In genomic region chr5:151108566-151108965, GRCh38 we compare ENCODE assay signal across 17 cellular contexts. TPM values are rescaled to one million over a fixed set of nuclear protein-coding genes. Genes with fewer than 3 reads are reported as not detected.
DNase-seq lines count a peak whose midpoint lies in the region; ATAC-seq, FAIRE-seq and TF ChIP-seq lines count a peak whose summit lies in the region.
"Had no signal": no experiment of that assay in that cellular context is flagged by ENCODE, and none has a peak within 500 bp of the region (broad histone marks: within the 10 kb centered on the region; RNA-seq: fewer than 3 reads in every experiment).

No MANE protein-coding gene starts in this region.

- no peak for ATAC-seq in HepG2

- H3K36me3 ChIP-seq in liver (ENCODE audit: control insufficient read depth in 4 of 4, insufficient read depth in 3 of 4, low read depth in 1 of 4, low read length in 3 of 4) (peaks cover 0 to 18% (median 5%) of the 10 kb centered on the region in 4 donors), HepG2 (replicated peaks in 1 of 2; ENCODE audit: control insufficient read depth in 1 of 2, insufficient read depth in 2 of 2, low read length in 2 of 2) (peaks cover 9 to 54% of the 10 kb centered on the region in 2 experiments), fibroblast of lung (ENCODE audit: control insufficient read depth, insufficient read depth, low read length) (peaks cover 41% of the 10 kb centered on the region), parathyroid adenoma (ENCODE audit: control insufficient read depth, insufficient read depth, low read length) (no peaks in the 10 kb centered on the region), SJCRH30 (peaks cover 95% of the 10 kb centered on the region)

- H3K9me3 ChIP-seq in liver (ENCODE audit: control insufficient read depth in 4 of 4, low read length in 3 of 4), result no peaks in the 10 kb centered on the region
- H3K9me3 ChIP-seq in HepG2 (ENCODE audit: low read length), result no peaks in the 10 kb centered on the region
- no peaks in the 10 kb centered on the region for H3K9me3 ChIP-seq in fibroblast of lung (ENCODE audit: control insufficient read depth, insufficient read depth, low read depth, low read length)
- H3K9me3 ChIP-seq in parathyroid adenoma (ENCODE audit: control insufficient read depth, low read length), result no peaks in the 10 kb centered on the region
- H3K9me3 ChIP-seq in SJCRH30 (replicated peaks), result no peaks in the 10 kb centered on the region
- H3K9me3 ChIP-seq: HAP-1 had no signal

- H3K9ac ChIP-seq in liver (ENCODE audit: low read depth in 1 of 2, low read length in 2 of 2), result no peak overlapping the region
- no peak overlapping the region for H3K9ac ChIP-seq in HepG2 (ENCODE audit: insufficient read depth, low read depth, low read length)
- H3K9ac ChIP-seq in fibroblast of lung (ENCODE audit: insufficient read depth, low read length), result no peak overlapping the region
- no peak overlapping the region for H3K9ac ChIP-seq in parathyroid adenoma

- peaks cover 21 to 58% (median 56%) of the 10 kb centered on the region in 4 donors for H3K4me1 ChIP-seq in liver (ENCODE audit: control insufficient read depth in 4 of 4, insufficient read depth in 4 of 4, low read length in 3 of 4)
- peaks cover 17% of the 10 kb centered on the region for H3K4me1 ChIP-seq in HepG2 (ENCODE audit: insufficient read depth, low read length)
- H3K4me1 ChIP-seq in fibroblast of lung (ENCODE audit: control insufficient read depth, extremely low read depth, insufficient read depth, low read length), result peaks cover 22% of the 10 kb centered on the region
- H3K4me1 ChIP-seq in parathyroid adenoma, result peaks cover 50% of the 10 kb centered on the region
- no peaks in the 10 kb centered on the region for H3K4me1 ChIP-seq in SJCRH30
- H3K4me1 ChIP-seq: HAP-1 had no signal

- DNase-seq in HepG2 (ENCODE audit: low spot score) (no peak), fibroblast of lung (ENCODE audit: low read depth in 2 of 2) (no peak), CD14-positive monocyte (ENCODE audit: low spot score) (no peak), NCI-H526 (lab: John Stamatoyannopoulos, UW) (no peak), SJCRH30 (no peak), NCI-H226 (no peak)
- DNase-seq: activated CD4-positive, CD25-positive, alpha-beta regulatory T cell; effector memory CD4-positive, alpha-beta T cell; naive B cell; NCI-H187 treated with DMSO at 0.1 percent for 48 hours; NCI-H526 treated with DMSO at 0.1 percent for 48 hours; stimulated activated naive CD4-positive, alpha-beta T cell treated with Interleukin-2 at 50 U/mL for 16 hours; T-helper 1 cell had no signal

- no peaks in the 10 kb centered on the region for H3K9me3 Mint-ChIP-seq in CD14-positive monocyte
- H3K9me3 Mint-ChIP-seq: naive B cell had no signal

- no peak overlapping the region for H3K4me3 ChIP-seq in liver (ENCODE audit: low read depth in 1 of 3, low read length in 3 of 3)
- H3K4me3 ChIP-seq in HepG2 (replicated peaks in 1 of 3; ENCODE audit: insufficient read depth in 1 of 3, low read depth in 2 of 3, low read length in 3 of 3), result no peak overlapping the region
- H3K4me3 ChIP-seq in fibroblast of lung (replicated peaks in 1 of 4; ENCODE audit: control extremely low read depth in 1 of 4, insufficient read depth in 1 of 4, low read depth in 3 of 4, low read length in 4 of 4), result no peak overlapping the region
- H3K4me3 ChIP-seq in parathyroid adenoma (ENCODE audit: low read depth, low read length), result no peak overlapping the region
- H3K4me3 ChIP-seq in SJCRH30, result no peak overlapping the region
- H3K4me3 ChIP-seq: HAP-1 had no signal

- no peak overlapping the region for H3K4me3 Mint-ChIP-seq in CD14-positive monocyte
- H3K4me3 Mint-ChIP-seq: naive B cell had no signal

- H3K27me3 ChIP-seq in liver (ENCODE audit: control insufficient read depth in 4 of 4, insufficient read depth in 4 of 4, low read length in 3 of 4) (no peaks in the 10 kb centered on the region), HepG2 (ENCODE audit: control insufficient read depth in 1 of 2, insufficient read depth in 2 of 2, low read length in 2 of 2) (no peaks in the 10 kb centered on the region), fibroblast of lung (ENCODE audit: control insufficient read depth, insufficient read depth, low read length) (no peaks in the 10 kb centered on the region), parathyroid adenoma (ENCODE audit: control insufficient read depth, insufficient read depth, low read length) (no peaks in the 10 kb centered on the region), SJCRH30 (no peaks in the 10 kb centered on the region)

- POLR2A ChIA-PET in HepG2 (lab: Yijun Ruan, JAX), result no interaction called here

- no peak for FAIRE-seq in HepG2 (lab: Jason Lieb, UNC)
- FAIRE-seq: keratinocyte had no signal

- in situ Hi-C loops in HepG2 (cut with HindIII; ENCODE audit: extremely low pct_ligation_motif_present, low pct_unique_long_range_greater_than_20kb), result no loop called here

- H3K79me2 ChIP-seq in HepG2 (ENCODE audit: insufficient read depth, low read length), result no peaks in the 10 kb centered on the region
- H3K79me2 ChIP-seq in fibroblast of lung (ENCODE audit: control insufficient read depth, insufficient read depth, low read length), result no peaks in the 10 kb centered on the region
- H3K79me2 ChIP-seq in parathyroid adenoma, result peaks cover 7% of the 10 kb centered on the region

- no peak for TF ChIP-seq RAD21 in liver (IDR thresholded peaks at IDR 0.05)
- no peak for TF ChIP-seq RAD21 in HepG2 (CRISPR knock-in tag; IDR thresholded peaks at IDR 0.05)

- TF ChIP-seq CTCF in liver (IDR thresholded peaks at IDR 0.05; ENCODE audit: low read depth, low read length, missing input control) (no peak), HepG2 (CRISPR knock-in tag; IDR thresholded peaks at IDR 0.05) (no peak), fibroblast of lung (conservative IDR thresholded peaks at IDR 0.05 in 1 of 2, IDR thresholded peaks at IDR 0.05 in 1 of 2; ENCODE audit: low read depth in 1 of 2, low read length in 2 of 2) (no peak), parathyroid adenoma (IDR thresholded peaks at IDR 0.05) (no peak), CD14-positive monocyte (IDR thresholded peaks at IDR 0.05) (no peak)

- no TSS peak for BruUV-seq in HepG2 (replicated peaks; lab: Mats Ljungman, UMichigan)

- TF ChIP-seq EP300 in HepG2 (IDR thresholded peaks at IDR 0.05; ENCODE audit: low read depth in 2 of 2, low read length in 2 of 2) (no peak), HepG2 (CRISPR knock-in tag; IDR thresholded peaks at IDR 0.05; ENCODE audit: borderline replicate concordance) (no peak)

- CTCF ChIA-PET in HepG2 (lab: Yijun Ruan, JAX; ENCODE audit: low intra/inter-chr PET ratio, low total read pairs), result no interaction called here

- H3K27ac Mint-ChIP-seq in CD14-positive monocyte, result peak overlapping the region in 3 of 7 donors; percentile 29 to 62 (median 47)

- WGBS in liver, result 39% methylated on average over 8 of the region's 8 CpGs
- 94% methylated on average over 6 of the region's 8 CpGs for WGBS in HepG2 (ENCODE audit: low lambda C conversion rate)

- H3K4me1 Mint-ChIP-seq in CD14-positive monocyte, result no peaks in the 10 kb centered on the region

- no peak overlapping the region for H3K4me2 ChIP-seq in HepG2 (ENCODE audit: low read depth, low read length)
- no peak overlapping the region for H3K4me2 ChIP-seq in fibroblast of lung (ENCODE audit: extremely low read depth, insufficient read depth, low read length)
- peak overlapping the region; percentile 37 for H3K4me2 ChIP-seq in parathyroid adenoma (ENCODE audit: low read length)

- no peak overlapping the region for H2AFZ ChIP-seq in HepG2 (ENCODE audit: low read length)
- no peak overlapping the region for H2AFZ ChIP-seq in fibroblast of lung (ENCODE audit: low read length)
- no peak overlapping the region for H2AFZ ChIP-seq in parathyroid adenoma

- H3K27me3 Mint-ChIP-seq in CD14-positive monocyte (ENCODE audit: low read depth in 3 of 3), result no peaks in the 10 kb centered on the region
- H3K27me3 Mint-ChIP-seq: naive B cell had no signal

- H3K36me3 Mint-ChIP-seq in CD14-positive monocyte, result peaks cover 81 to 92% of the 10 kb centered on the region in 2 donors

- intact Hi-C loops in HepG2 (cut with micrococcal nuclease; ENCODE audit: unreplicated experiment), result no loop called here
- intact Hi-C loops in CD14-positive monocyte (cut with micrococcal nuclease), result no loop called here

- no peak for TF ChIP-seq POLR2A in HepG2 (IDR thresholded peaks at IDR 0.05; ENCODE audit: insufficient read depth in 1 of 2, low read depth in 2 of 2, low read length in 2 of 2)

- H4K20me1 ChIP-seq in HepG2 (ENCODE audit: insufficient read depth, low read length), result no peaks in the 10 kb centered on the region
- H4K20me1 ChIP-seq in fibroblast of lung (ENCODE audit: control insufficient read depth, extremely low read depth, insufficient read depth, low read length), result no peaks in the 10 kb centered on the region

- H3K27ac ChIP-seq in liver (ENCODE audit: low read depth in 1 of 2, low read length in 2 of 2), result peak overlapping the region; percentile 81 to 85
- no peak overlapping the region for H3K27ac ChIP-seq in HepG2 (ENCODE audit: extremely low read length, insufficient read depth, low read length)
- peak overlapping the region; percentile 35 for H3K27ac ChIP-seq in fibroblast of lung (ENCODE audit: insufficient read depth, low read length)
- H3K27ac ChIP-seq in parathyroid adenoma, result peak overlapping the region; percentile 24
- no peak overlapping the region for H3K27ac ChIP-seq in SJCRH30

RNA-seq across cellular contexts. Expression of gene TNIP1, which starts 27.7 kb away (rescaled TPM):
- total RNA-seq in liver (100 to 1,000 TPM in 1 of 2 donors, 10 to 100 TPM in 1; 50.9 to 101 TPM), HepG2 (2016; rRNA removed; fragmentation: Illumina TruSeq; extraction: Trizol) (26.2 and 29.8 TPM in 2 replicates), fibroblast of lung (54.7 and 59.1 TPM in 2 replicates)
- polyA plus RNA-seq in liver (10 to 100 TPM; 33.2 to 45.1 TPM), HepG2 (2011; rRNA removed) (45.9 and 48.7 TPM in 2 replicates), fibroblast of lung (32.9 and 47.2 TPM in 2 replicates), CD14-positive monocyte (10 to 100 TPM; 30.8 to 46.4 TPM)
- total RNA-seq in HepG2 (2016; cell fraction: cytosol; rRNA removed; fragmentation: Illumina TruSeq; extraction: Trizol; ENCODE audit: low read depth), result 11.3 and 13.0 TPM in 2 replicates
- 22.8 and 24.5 TPM in 2 replicates for total RNA-seq in HepG2 (2016; cell fraction: insoluble cytoplasmic fraction; rRNA removed; fragmentation: Illumina TruSeq; extraction: Trizol)
- total RNA-seq in HepG2 (2016; cell fraction: membrane; rRNA removed; fragmentation: Illumina TruSeq; extraction: Trizol), result 28.9 and 33.7 TPM in 2 replicates
- total RNA-seq in HepG2 (2016; cell fraction: nucleus; rRNA removed; fragmentation: Illumina TruSeq; extraction: Trizol), result 16.2 and 22.2 TPM in 2 replicates
- polyA plus RNA-seq in HepG2 (2011; cell fraction: cytosol; rRNA removed), result 40.8 and 45.3 TPM in 2 replicates
- polyA plus RNA-seq in HepG2 (2011; cell fraction: nucleus; rRNA removed), result 57.3 and 59.8 TPM in 2 replicates
- polyA plus RNA-seq in HepG2 (2012), result 52.5 and 57.8 TPM in 2 replicates
- 16.8 and 17.8 TPM in 2 replicates for polyA plus RNA-seq in HepG2 (2016; cell fraction: cytosol; fragmentation: Illumina TruSeq; extraction: Trizol; ENCODE audit: low read depth)
- polyA plus RNA-seq in HepG2 (2016; cell fraction: insoluble cytoplasmic fraction; fragmentation: Illumina TruSeq; extraction: Trizol; ENCODE audit: low read depth), result 26.4 and 35.7 TPM in 2 replicates
- 31.5 and 33.1 TPM in 2 replicates for polyA plus RNA-seq in HepG2 (2016; cell fraction: membrane; fragmentation: Illumina TruSeq; extraction: Trizol; ENCODE audit: low read depth)
- polyA plus RNA-seq in HepG2 (2016; cell fraction: nucleus; fragmentation: Illumina TruSeq; extraction: Trizol; ENCODE audit: insufficient read depth, low read depth), result 29.8 and 34.0 TPM in 2 replicates
- 45.2 and 73.0 TPM in 2 replicates for polyA minus RNA-seq in HepG2 (2011; rRNA and poly(A)+ RNA removed; ENCODE audit: low replicate concordance)
- 45.8 and 51.1 TPM in 2 replicates for polyA minus RNA-seq in HepG2 (2011; cell fraction: cytosol; rRNA and poly(A)+ RNA removed)
- 50.0 and 60.3 TPM in 2 replicates for polyA minus RNA-seq in HepG2 (2011; cell fraction: nucleus; rRNA and poly(A)+ RNA removed)
- polyA plus RNA-seq in fibroblast of lung (2012), result 40.4 and 60.0 TPM in 2 replicates
- polyA minus RNA-seq in fibroblast of lung (ENCODE audit: low replicate concordance), result 26.1 and 37.6 TPM in 2 replicates
- 56.3 and 57.4 TPM in 2 replicates for total RNA-seq in SJCRH30 (2014; rRNA removed; shearing (Covaris generic))

RNA-seq across cellular contexts. Expression of gene ANXA6, which starts 49.0 kb away (rescaled TPM):
- 100 to 1,000 TPM; 137 to 215 TPM for total RNA-seq in liver
- polyA plus RNA-seq in liver, result 100 to 1,000 TPM in 1 of 2 donors, 10 to 100 TPM in 1; 52.7 to 116 TPM
- 125 and 154 TPM in 2 replicates for total RNA-seq in HepG2 (2016; rRNA removed; fragmentation: Illumina TruSeq; extraction: Trizol)
- total RNA-seq in HepG2 (2016; cell fraction: cytosol; rRNA removed; fragmentation: Illumina TruSeq; extraction: Trizol; ENCODE audit: low read depth), result 13.0 and 15.5 TPM in 2 replicates
- 125 and 156 TPM in 2 replicates for total RNA-seq in HepG2 (2016; cell fraction: insoluble cytoplasmic fraction; rRNA removed; fragmentation: Illumina TruSeq; extraction: Trizol)
- 28.1 and 29.3 TPM in 2 replicates for total RNA-seq in HepG2 (2016; cell fraction: membrane; rRNA removed; fragmentation: Illumina TruSeq; extraction: Trizol)
- 84.2 and 86.1 TPM in 2 replicates for total RNA-seq in HepG2 (2016; cell fraction: nucleus; rRNA removed; fragmentation: Illumina TruSeq; extraction: Trizol)
- 103 and 120 TPM in 2 replicates for polyA plus RNA-seq in HepG2 (2011; rRNA removed)
- 124 and 134 TPM in 2 replicates for polyA plus RNA-seq in HepG2 (2011; cell fraction: cytosol; rRNA removed)
- 132 and 143 TPM in 2 replicates for polyA plus RNA-seq in HepG2 (2011; cell fraction: nucleus; rRNA removed)
- 69.6 and 82.1 TPM in 2 replicates for polyA plus RNA-seq in HepG2 (2012)
- polyA plus RNA-seq in HepG2 (2016; cell fraction: cytosol; fragmentation: Illumina TruSeq; extraction: Trizol; ENCODE audit: low read depth), result 9.6 and 11.8 TPM in 2 replicates
- 126 and 134 TPM in 2 replicates for polyA plus RNA-seq in HepG2 (2016; cell fraction: insoluble cytoplasmic fraction; fragmentation: Illumina TruSeq; extraction: Trizol; ENCODE audit: low read depth)
- polyA plus RNA-seq in HepG2 (2016; cell fraction: membrane; fragmentation: Illumina TruSeq; extraction: Trizol; ENCODE audit: low read depth), result 18.1 and 19.2 TPM in 2 replicates
- 81.8 and 98.3 TPM in 2 replicates for polyA plus RNA-seq in HepG2 (2016; cell fraction: nucleus; fragmentation: Illumina TruSeq; extraction: Trizol; ENCODE audit: insufficient read depth, low read depth)
- 67.1 and 157 TPM in 2 replicates for polyA minus RNA-seq in HepG2 (2011; rRNA and poly(A)+ RNA removed; ENCODE audit: low replicate concordance)
- polyA minus RNA-seq in HepG2 (2011; cell fraction: cytosol; rRNA and poly(A)+ RNA removed), result 96.9 and 110 TPM in 2 replicates
- 81.6 and 116 TPM in 2 replicates for polyA minus RNA-seq in HepG2 (2011; cell fraction: nucleus; rRNA and poly(A)+ RNA removed)
- total RNA-seq in fibroblast of lung, result 430 and 615 TPM in 2 replicates
- polyA plus RNA-seq in fibroblast of lung, result 421 and 591 TPM in 2 replicates
- polyA plus RNA-seq in fibroblast of lung (2012), result 503 and 689 TPM in 2 replicates
- 567 and 955 TPM in 2 replicates for polyA minus RNA-seq in fibroblast of lung (ENCODE audit: low replicate concordance)
- 100 to 1,000 TPM in 1 of 2 donors, 10 to 100 TPM in 1; 93.5 to 124 TPM for polyA plus RNA-seq in CD14-positive monocyte
- 385 and 408 TPM in 2 replicates for total RNA-seq in SJCRH30 (2014; rRNA removed; shearing (Covaris generic))

Comparison
In these comparisons a context has a peak if more than half of its experiments do, and no peak if none do; other contexts are left out.
1. H3K27ac ChIP-seq: peak in liver (2 of 2), fibroblast of lung (single experiment) and parathyroid adenoma (single experiment); none in HepG2 (single experiment) and SJCRH30 (single experiment).